10 cellular contexts compared by ENCODE assay signal in genomic region chr9:76414656-76415055, GRCh38. TPM values are rescaled to one million over a fixed set of nuclear protein-coding genes. Genes with fewer than 3 reads are reported as not detected.
DNase-seq lines count a peak whose midpoint lies in the region; ATAC-seq, FAIRE-seq and TF ChIP-seq lines count a peak whose summit lies in the region.
"Had no signal": no experiment of that assay in that cellular context is flagged by ENCODE, and none has a peak within 500 bp of the region (broad histone marks: within the 10 kb centered on the region; RNA-seq: fewer than 3 reads in every experiment).

No MANE protein-coding gene starts in this region.

- intact Hi-C loops in K562 (cut with micrococcal nuclease) (loop anchor here (10.0 kb wide), 1 partner anchor 50 kb away; no protein-coding TSS in a partner anchor), sigmoid colon (cut with DNase I) (no loop called here)
- intact Hi-C loops in activated CD4-positive, alpha-beta T cell treated with anti-CD3 and anti-CD28 coated beads, Interleukin-2, amount 10 ng/mL, durations not matched to agents 24 days and 14 days (cut with micrococcal nuclease) = no loop called here

- POLR2A ChIA-PET in K562 (lab: Yijun Ruan, JAX) = interaction anchor here (0.7 kb wide), 1 partner anchor 277 kb away, joined by 4 read pairs; no protein-coding TSS in a partner anchor

- no peak for TF ChIP-seq CTCF in GM06990 (IDR thresholded peaks at IDR 0.05; ENCODE audit: insufficient read depth, low read length, poor library complexity, severe bottlenecking)
- no peak for TF ChIP-seq CTCF in K562 (IDR thresholded peaks at IDR 0.05 in 2 of 3, conservative IDR thresholded peaks at IDR 0.05 in 1 of 3; ENCODE audit: insufficient read depth in 2 of 3, low read depth in 1 of 3, low read length in 3 of 3)
- TF ChIP-seq CTCF in sigmoid colon (IDR thresholded peaks at IDR 0.05) = no peak
- TF ChIP-seq CTCF in endodermal cell (conservative IDR thresholded peaks at IDR 0.05) = no peak

- no peak for TF ChIP-seq POLR2A in K562 (conservative IDR thresholded peaks at IDR 0.05)
- TF ChIP-seq POLR2A in sigmoid colon (IDR thresholded peaks at IDR 0.05) = no peak

- no peak for FAIRE-seq in K562 (lab: Jason Lieb, UNC)

- H3K4me1 Mint-ChIP-seq in activated CD4-positive, alpha-beta T cell treated with anti-CD3 and anti-CD28 coated beads, Interleukin-2, amount 10 ng/mL, durations not matched to agents 24 days and 14 days = peaks cover 27% of the 10 kb centered on the region
- peaks cover 8% of the 10 kb centered on the region for H3K4me1 Mint-ChIP-seq in endodermal cell

- TF ChIP-seq EP300 in K562 (IDR thresholded peaks at IDR 0.05; ENCODE audit: low read length) = no peak
- TF ChIP-seq EP300 in sigmoid colon (IDR thresholded peaks at IDR 0.05) = no peak

- H3K4me2 ChIP-seq in K562 (ENCODE audit: insufficient read depth, low read length) = no peak overlapping the region

- BruUV-seq in K562 (replicated peaks; lab: Mats Ljungman, UMichigan) = no TSS peak

- H3K4me1 ChIP-seq in K562 (replicated peaks in 1 of 2; ENCODE audit: control insufficient read depth in 2 of 2, insufficient read depth in 2 of 2, low read length in 2 of 2) (no peaks in the 10 kb centered on the region), sigmoid colon (no peaks in the 10 kb centered on the region), endodermal cell (ENCODE audit: control insufficient read depth, insufficient read depth, low read length) (no peaks in the 10 kb centered on the region)

- H3K4me3 Mint-ChIP-seq in activated CD4-positive, alpha-beta T cell treated with anti-CD3 and anti-CD28 coated beads, Interleukin-2, amount 10 ng/mL, durations not matched to agents 24 days and 14 days = no peak overlapping the region
- H3K4me3 Mint-ChIP-seq in endodermal cell = no peak overlapping the region

- 6% methylated on average over 3 of the region's 4 CpGs for WGBS in K562 (ENCODE audit: insufficient coverage, low coverage, missing lambda C conversion rate)
- 75 to 83% methylated on average over 4 of the region's 4 CpGs for WGBS in sigmoid colon, 2 donors
- WGBS in endodermal cell (ENCODE audit: insufficient coverage in 1 of 2, insufficient read length in 1 of 2), 2 experiments = 88 to 91% methylated on average over 3 to 4 of the region's 4 CpGs

- no peaks in the 10 kb centered on the region for H3K9me3 ChIP-seq in K562 (replicated peaks; ENCODE audit: control insufficient read depth, insufficient read depth, low read depth, low read length)
- peaks cover 0 to 4% (median 2%) of the 10 kb centered on the region in 4 donors for H3K9me3 ChIP-seq in sigmoid colon
- H3K9me3 ChIP-seq in endodermal cell (ENCODE audit: control insufficient read depth, low read length) = peaks cover 11% of the 10 kb centered on the region

- in situ Hi-C loops in K562 (cut with MboI) = no loop called here

- no peak overlapping the region for H3K27ac Mint-ChIP-seq in activated CD4-positive, alpha-beta T cell treated with anti-CD3 and anti-CD28 coated beads, Interleukin-2, amount 10 ng/mL, durations not matched to agents 24 days and 14 days
- no peak overlapping the region for H3K27ac Mint-ChIP-seq in endodermal cell

- H2AFZ ChIP-seq in K562 (ENCODE audit: low read depth, low read length) = no peak overlapping the region

- peaks cover 16% of the 10 kb centered on the region for H3K9me3 Mint-ChIP-seq in activated CD4-positive, alpha-beta T cell treated with anti-CD3 and anti-CD28 coated beads, Interleukin-2, amount 10 ng/mL, durations not matched to agents 24 days and 14 days
- H3K9me3 Mint-ChIP-seq in endodermal cell = peaks cover 2% of the 10 kb centered on the region

- H3K27me3 ChIP-seq in GM06990 (replicated peaks; ENCODE audit: control insufficient read depth, insufficient read depth, low read length) (no peaks in the 10 kb centered on the region), K562 (ENCODE audit: control insufficient read depth in 2 of 2, insufficient read depth in 2 of 2, low read length in 2 of 2) (no peaks in the 10 kb centered on the region; a peak in 1 of 5 replicates), H7 (ENCODE audit: control insufficient read depth, insufficient read depth, low read length) (no peaks in the 10 kb centered on the region), sigmoid colon (no peaks in the 10 kb centered on the region), endodermal cell (ENCODE audit: control insufficient read depth, insufficient read depth, low read length, poor library complexity, severe bottlenecking) (no peaks in the 10 kb centered on the region)

- H3K9ac ChIP-seq in K562 (ENCODE audit: insufficient read depth in 1 of 2, low read depth in 2 of 2, low read length in 2 of 2) (no peak overlapping the region), endodermal cell (ENCODE audit: extremely low read depth, low read length, poor library complexity, severe bottlenecking) (no peak overlapping the region)

- peak; percentile 28 for DNase-seq in GM06990 (ENCODE audit: extremely low read depth, insufficient read length)
- no peak for DNase-seq in K562 (ENCODE audit: extremely low read depth in 1 of 4, low spot score in 3 of 4)
- DNase-seq in H7 = no peak
- no peak for DNase-seq in sigmoid colon
- DNase-seq in activated CD4-positive, alpha-beta T cell treated with anti-CD3 and anti-CD28 coated beads, Interleukin-2, amount 10 ng/mL, durations not matched to agents 24 days and 14 days = no peak
- DNase-seq in endodermal cell = no peak
- DNase-seq: effector CD8-positive, alpha-beta T cell had no signal

- no peaks in the 10 kb centered on the region for H3K9me1 ChIP-seq in K562 (ENCODE audit: control insufficient read depth, insufficient read depth, low read length)

- ATAC-seq in GM21381 (IDR thresholded peaks at IDR 0.05; ENCODE audit: unreplicated experiment) (peak; percentile 86), HG03378 (IDR thresholded peaks at IDR 0.05; ENCODE audit: unreplicated experiment) (peak; percentile 91), K562 (no peak)

- H3K36me3 Mint-ChIP-seq in activated CD4-positive, alpha-beta T cell treated with anti-CD3 and anti-CD28 coated beads, Interleukin-2, amount 10 ng/mL, durations not matched to agents 24 days and 14 days (ENCODE audit: low read depth) = peaks cover 1% of the 10 kb centered on the region
- H3K36me3 Mint-ChIP-seq in endodermal cell (ENCODE audit: low read depth) = no peaks in the 10 kb centered on the region

- no peak overlapping the region for H3K4me3 ChIP-seq in GM06990 (replicated peaks; ENCODE audit: low read depth, low read length)
- H3K4me3 ChIP-seq in K562 = no peak overlapping the region
- no peak overlapping the region for H3K4me3 ChIP-seq in H7 (ENCODE audit: insufficient read depth, low read depth, low read length)
- H3K4me3 ChIP-seq in sigmoid colon = no peak overlapping the region
- no peak overlapping the region for H3K4me3 ChIP-seq in endodermal cell (ENCODE audit: low read length)
- H3K4me3 ChIP-seq: lung had no signal

- H3K27ac ChIP-seq in K562 (ENCODE audit: extremely low read depth, low read depth, low read length) (no peak overlapping the region), sigmoid colon (no peak overlapping the region), endodermal cell (ENCODE audit: low read depth, low read length) (no peak overlapping the region)

- no peaks in the 10 kb centered on the region for H3K79me2 ChIP-seq in K562 (ENCODE audit: control insufficient read depth, insufficient read depth, low read length)

- H3K36me3 ChIP-seq in GM06990 (ENCODE audit: control insufficient read depth, insufficient read depth, low read length) (no peaks in the 10 kb centered on the region), K562 (ENCODE audit: control insufficient read depth, insufficient read depth, low read length) (no peaks in the 10 kb centered on the region), H7 (replicated peaks; ENCODE audit: control insufficient read depth, insufficient read depth, low read length) (no peaks in the 10 kb centered on the region), sigmoid colon (no peaks in the 10 kb centered on the region), endodermal cell (ENCODE audit: control insufficient read depth, insufficient read depth, low read length) (no peaks in the 10 kb centered on the region)

- no peak for TF ChIP-seq RAD21 in K562 (CRISPR knock-in tag; conservative IDR thresholded peaks at IDR 0.05 in 1 of 2, IDR thresholded peaks at IDR 0.05 in 1 of 2)

- H3K27me3 Mint-ChIP-seq in activated CD4-positive, alpha-beta T cell treated with anti-CD3 and anti-CD28 coated beads, Interleukin-2, amount 10 ng/mL, durations not matched to agents 24 days and 14 days = no peaks in the 10 kb centered on the region
- H3K27me3 Mint-ChIP-seq in endodermal cell (ENCODE audit: insufficient read depth) = no peaks in the 10 kb centered on the region

- CTCF ChIA-PET in K562 (lab: Yijun Ruan, JAX; ENCODE audit: low intra/inter-chr PET ratio) = no interaction called here

- no peaks in the 10 kb centered on the region for H4K20me1 ChIP-seq in K562 (replicated peaks; ENCODE audit: control insufficient read depth, insufficient read depth, low read length)

RNA-seq across cellular contexts. Expression of gene RFK, which starts 20.4 kb away (rescaled TPM):
- total RNA-seq in K562 (2011; cell fraction: chromatin; rRNA removed; ENCODE audit: low replicate concordance) = 3.3 and 9.3 TPM in 2 replicates
- total RNA-seq in K562 (2011; cell fraction: nucleolus; rRNA removed) = 3.6 and 4.0 TPM in 2 replicates
- total RNA-seq in K562 (2011; cell fraction: nucleoplasm; rRNA removed) = 8.3 and 10.5 TPM in 2 replicates
- 12.4 and 16.4 TPM in 2 replicates for total RNA-seq in K562 (2014; rRNA removed)
- 26.5 and 27.2 TPM in 2 replicates for total RNA-seq in K562 (2014; rRNA removed; fragmentation: Illumina TruSeq; extraction: Trizol)
- total RNA-seq in K562 (2015; rRNA removed; fragmentation: Illumina TruSeq; extraction: Trizol) = 19.0 and 22.2 TPM in 2 replicates
- 14.8 and 20.1 TPM in 2 replicates for total RNA-seq in K562 (2021)
- polyA plus RNA-seq in K562 (2011; rRNA removed) = 49.3 and 51.1 TPM in 2 replicates
- 15.3 and 17.2 TPM in 2 replicates for polyA plus RNA-seq in K562 (2011; cell fraction: cytosol; rRNA removed)
- 2.8 and 6.1 TPM in 2 replicates for polyA plus RNA-seq in K562 (2011; cell fraction: nucleus; rRNA removed)
- polyA plus RNA-seq in K562 (2012) = 17.4 and 25.5 TPM in 2 replicates
- 23.1 and 28.1 TPM in 2 replicates for polyA plus RNA-seq in K562 (2014; fragmentation: Illumina TruSeq; extraction: Trizol)
- polyA plus RNA-seq in K562 (2014; fragmentation: Nextera tagmentation; extraction: Ambion mirVana) = 1 to 10 TPM; 3.8 to 7.0 TPM
- 12.9 and 17.3 TPM in 2 replicates for polyA plus RNA-seq in K562 (2014; rRNA removed)
- polyA minus RNA-seq in K562 (2011; rRNA and poly(A)+ RNA removed) = 24.4 and 47.3 TPM in 2 replicates
- 11.2 and 16.2 TPM in 2 replicates for polyA minus RNA-seq in K562 (2011; cell fraction: cytosol; rRNA and poly(A)+ RNA removed)
- 3.2 and 8.6 TPM in 2 replicates for polyA minus RNA-seq in K562 (2011; cell fraction: nucleus; rRNA and poly(A)+ RNA removed)
- 15.2 and 17.5 TPM in 2 replicates for total RNA-seq in H7 (2014; rRNA removed; shearing (Covaris generic))
- 10 to 100 TPM; 12.9 to 23.5 (median 21.6) TPM for total RNA-seq in sigmoid colon
- 100 to 1,000 TPM in 1 of 3 donors, 10 to 100 TPM in 2; 28.9 to 145 (median 92.5) TPM for polyA plus RNA-seq in sigmoid colon
- total RNA-seq in activated CD4-positive, alpha-beta T cell treated with anti-CD3 and anti-CD28 coated beads, Interleukin-2, amount 10 ng/mL, durations not matched to agents 24 days and 14 days = 16.6 and 17.9 TPM in 2 replicates
- total RNA-seq in endodermal cell = 10 to 100 TPM; 16.5 to 17.4 TPM
- polyA plus RNA-seq in endodermal cell (2013, experiment 1 of 2) = 22.9 TPM
- polyA plus RNA-seq in endodermal cell (2013, experiment 2 of 2) = 21.8 TPM

RNA-seq across cellular contexts. Expression of gene GCNT1, which starts 44.3 kb away (rescaled TPM):
- total RNA-seq in K562 (2011; cell fraction: chromatin; rRNA removed; ENCODE audit: low replicate concordance) = 0.12 and 0.67 TPM in 2 replicates
- total RNA-seq in K562 (2011; cell fraction: nucleolus; rRNA removed) = not detected in 2 replicates
- 0.07 TPM in 1 of 2 replicates, not detected in the other for total RNA-seq in K562 (2011; cell fraction: nucleoplasm; rRNA removed)
- total RNA-seq in K562 (2014; rRNA removed) (0.04 and 0.05 TPM in 2 replicates), K562 (2014; rRNA removed; fragmentation: Illumina TruSeq; extraction: Trizol) (0.18 and 0.26 TPM in 2 replicates), K562 (2015; rRNA removed; fragmentation: Illumina TruSeq; extraction: Trizol) (0.11 TPM in 2 replicates), K562 (2021) (0.11 and 0.42 TPM in 2 replicates), sigmoid colon (1 to 10 TPM; 2.1 to 10.0 (median 5.6) TPM), endodermal cell (10 to 100 TPM; 70.6 to 76.1 TPM)
- polyA plus RNA-seq in K562 (2011; rRNA removed) (0.07 and 0.71 TPM in 2 replicates), K562 (2014; fragmentation: Illumina TruSeq; extraction: Trizol) (0.06 and 0.10 TPM in 2 replicates), K562 (2014; fragmentation: Nextera tagmentation; extraction: Ambion mirVana) (under 1 TPM; 0.01 to 0.07 TPM), K562 (2014; rRNA removed) (0.04 and 0.07 TPM in 2 replicates), sigmoid colon (1 to 10 TPM; 2.8 to 7.3 (median 6.6) TPM)
- 0.06 and 0.27 TPM in 2 replicates for polyA plus RNA-seq in K562 (2011; cell fraction: cytosol; rRNA removed)
- 0.15 and 0.43 TPM in 2 replicates for polyA plus RNA-seq in K562 (2011; cell fraction: nucleus; rRNA removed)
- 0.62 and 0.65 TPM in 2 replicates for polyA plus RNA-seq in K562 (2012)
- polyA minus RNA-seq in K562 (2011; rRNA and poly(A)+ RNA removed) = 0.54 and 1.2 TPM in 2 replicates
- polyA minus RNA-seq in K562 (2011; cell fraction: cytosol; rRNA and poly(A)+ RNA removed) = 0.10 TPM in 1 of 2 replicates, not detected in the other
- polyA minus RNA-seq in K562 (2011; cell fraction: nucleus; rRNA and poly(A)+ RNA removed) = 0.22 TPM in 1 of 2 replicates, not detected in the other
- total RNA-seq in H7 (2014; rRNA removed; shearing (Covaris generic)) = 14.5 and 23.6 TPM in 2 replicates
- total RNA-seq in activated CD4-positive, alpha-beta T cell treated with anti-CD3 and anti-CD28 coated beads, Interleukin-2, amount 10 ng/mL, durations not matched to agents 24 days and 14 days = 7.0 and 9.8 TPM in 2 replicates
- 22.7 TPM for polyA plus RNA-seq in endodermal cell (2013, experiment 1 of 2)
- polyA plus RNA-seq in endodermal cell (2013, experiment 2 of 2) = 22.9 TPM
